Comparison of ENCODE assay signal across 8 cellular contexts in the genomic region with DNA sequence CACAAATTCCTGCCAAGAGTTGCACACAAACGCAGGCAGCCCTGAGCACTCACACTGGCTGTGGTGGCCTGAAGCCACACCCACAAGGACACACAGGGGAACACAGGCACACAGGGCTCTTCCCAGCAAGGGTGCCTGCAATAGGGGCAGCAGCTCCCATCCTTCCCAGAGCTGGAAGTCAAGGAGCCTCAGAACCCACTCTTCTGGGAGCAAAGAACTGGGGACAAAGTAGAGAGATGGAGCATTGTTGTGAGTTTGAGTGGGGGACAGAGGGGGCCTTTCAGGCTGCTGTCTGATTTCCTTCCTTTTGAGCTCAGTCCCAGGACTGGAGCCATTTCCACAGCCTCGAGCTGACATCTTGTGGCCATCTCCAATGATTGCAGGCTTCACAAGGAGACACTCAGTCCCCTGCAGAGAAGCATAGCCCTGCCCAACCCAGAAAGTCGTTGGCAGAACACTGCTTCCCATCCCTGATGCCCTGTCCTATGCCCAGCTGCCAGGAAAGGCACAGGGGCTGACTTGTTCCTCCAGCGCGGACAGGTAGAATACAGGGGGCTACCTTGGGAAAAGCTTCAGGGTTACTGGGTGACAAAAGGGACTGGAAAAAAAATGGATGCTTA. TPM values are rescaled to one million over a fixed set of nuclear protein-coding genes. Genes with fewer than 3 reads are reported as not detected.
DNase-seq lines count a peak whose midpoint lies in the region; ATAC-seq and TF ChIP-seq lines count a peak whose summit lies in the region.

No MANE protein-coding gene starts in this region.

- no peak overlapping the region for H4K8ac ChIP-seq in neuronal stem cell (ENCODE audit: low read depth, low read length)

- H3K14ac ChIP-seq in neuronal stem cell (ENCODE audit: low read length), result no peak overlapping the region

- H3K23ac ChIP-seq in neuronal stem cell (ENCODE audit: low read depth, low read length, poor library complexity), result no peak overlapping the region

- no peak overlapping the region for H2BK120ac ChIP-seq in neuronal stem cell (ENCODE audit: low read depth, low read length)

- H2BK12ac ChIP-seq in neuronal stem cell (ENCODE audit: low read length), result no peak overlapping the region

- no peak overlapping the region for H3K9ac ChIP-seq in neuronal stem cell (ENCODE audit: low read depth, low read length, poor library complexity)

- no peaks in the 10 kb centered on the region for H3K9me3 ChIP-seq in neuronal stem cell (replicated peaks in 1 of 2; ENCODE audit: control insufficient read depth in 2 of 2, insufficient read depth in 1 of 2, low read depth in 1 of 2, low read length in 2 of 2)

- H3K4me1 ChIP-seq in neuronal stem cell (ENCODE audit: control insufficient read depth in 2 of 2, insufficient read depth in 1 of 2, low read depth in 1 of 2, low read length in 2 of 2), result peaks cover 22 to 31% of the 10 kb centered on the region in 2 donors

- no CpG with 5 or more reads among the region's 5 CpGs for WGBS in neuronal stem cell (ENCODE audit: extremely low coverage in 2 of 2, insufficient read length in 2 of 2, insufficient replicate concordance in 1 of 2), 2 donors

- H3K27me3 ChIP-seq in GM06990 (replicated peaks; ENCODE audit: control insufficient read depth, insufficient read depth, low read length), result no peaks in the 10 kb centered on the region; the same call in none of the 2 replicates
- peaks cover 0 to 39% (median 0%) of the 10 kb centered on the region in 3 experiments for H3K27me3 ChIP-seq in neuronal stem cell (ENCODE audit: control insufficient read depth in 3 of 3, insufficient read depth in 3 of 3, low read depth in 1 of 3, low read length in 3 of 3)

- H3K4me3 ChIP-seq in GM06990 (replicated peaks; ENCODE audit: low read depth, low read length) (no peak overlapping the region), fibroblast of the aortic adventitia (ENCODE audit: low read depth, low read length) (no peak overlapping the region), neuronal stem cell (ENCODE audit: low read length in 2 of 2) (no peak overlapping the region)

- H2AK5ac ChIP-seq in neuronal stem cell (ENCODE audit: low read depth, low read length), result no peak overlapping the region

- no peak overlapping the region for H3K4ac ChIP-seq in neuronal stem cell (ENCODE audit: low read length)

- no peak overlapping the region for H2BK5ac ChIP-seq in neuronal stem cell (ENCODE audit: low read length)

- H2BK15ac ChIP-seq in neuronal stem cell (ENCODE audit: low read length), result no peak overlapping the region

- H4K91ac ChIP-seq in neuronal stem cell (ENCODE audit: low read depth, low read length, poor library complexity), result no peak overlapping the region

- no peak for ATAC-seq in GM21528 (IDR thresholded peaks at IDR 0.05; ENCODE audit: low FRiP score, unreplicated experiment)

- DNase-seq in AG08395 (ENCODE audit: low spot score) (peak; percentile 88), GM06990 (ENCODE audit: extremely low read depth, insufficient read length) (no peak), NCI-H1694 (lab: John Stamatoyannopoulos, UW) (peak; percentile 75), fibroblast of the aortic adventitia (ENCODE audit: low read depth) (peak; percentile 80), neuronal stem cell (ENCODE audit: low spot score) (peak; percentile 75)
- no peak for DNase-seq in activated effector memory CD4-positive, alpha-beta T cell treated with anti-CD3 and anti-CD28 coated beads, Interleukin-2, amount 50 U/mL, for 16 hours

- no peak overlapping the region for H3K4me2 ChIP-seq in neuronal stem cell (ENCODE audit: insufficient read depth, low read length, poor library complexity, severe bottlenecking)

- H3K27ac ChIP-seq in VCaP, result no peak overlapping the region
- H3K27ac ChIP-seq in neuronal stem cell (replicated peaks; ENCODE audit: low read length), result no peak overlapping the region

- peak; percentile 43 for TF ChIP-seq CTCF in GM06990 (IDR thresholded peaks at IDR 0.05; ENCODE audit: insufficient read depth, low read length, poor library complexity, severe bottlenecking)
- peak; percentile 83 for TF ChIP-seq CTCF in VCaP (conservative IDR thresholded peaks at IDR 0.05)
- TF ChIP-seq CTCF in fibroblast of the aortic adventitia (IDR thresholded peaks at IDR 0.05; ENCODE audit: insufficient read depth, low read length), result peak; percentile 82

- H3K18ac ChIP-seq in neuronal stem cell (ENCODE audit: low read length), result peak overlapping the region; percentile 64

- H3K36me3 ChIP-seq in GM06990 (ENCODE audit: control insufficient read depth, insufficient read depth, low read length), result no peaks in the 10 kb centered on the region
- H3K36me3 ChIP-seq in neuronal stem cell (replicated peaks in 1 of 2; ENCODE audit: control insufficient read depth in 2 of 2, insufficient read depth in 2 of 2, low read length in 2 of 2), result no peaks in the 10 kb centered on the region

- H2AFZ ChIP-seq in neuronal stem cell (ENCODE audit: low read length), result peak overlapping the region; percentile 87

- H3K79me1 ChIP-seq in neuronal stem cell (ENCODE audit: low read depth, low read length), result no peaks in the 10 kb centered on the region

RNA-seq across cellular contexts. Expression of a gene that starts 34.4 kb away (rescaled TPM):
- 34.8 and 62.8 TPM in 2 replicates for total RNA-seq in fibroblast of the aortic adventitia (ENCODE audit: low replicate concordance)
- polyA plus RNA-seq in neuronal stem cell (2013, experiment 1 of 2), result 9.2 TPM
- polyA plus RNA-seq in neuronal stem cell (2013, experiment 2 of 2), result 8.8 TPM

Comparison
In these comparisons a context has a peak if more than half of its experiments do, and no peak if none do; other contexts are left out.
1. DNase-seq: peak in AG08395 (single experiment), NCI-H1694 (single experiment), fibroblast of the aortic adventitia (single experiment) and neuronal stem cell (single experiment); none in GM06990 (single experiment) and activated effector memory CD4-positive, alpha-beta T cell treated with anti-CD3 and anti-CD28 coated beads, Interleukin-2, amount 50 U/mL, for 16 hours (single experiment).
2. Peak in every context shown above with its lines, with median percentiles within 50 percentile points of each other: CTCF ChIP-seq.